Comparison of ENCODE assay signal across 8 cellular contexts in the genomic region with DNA sequence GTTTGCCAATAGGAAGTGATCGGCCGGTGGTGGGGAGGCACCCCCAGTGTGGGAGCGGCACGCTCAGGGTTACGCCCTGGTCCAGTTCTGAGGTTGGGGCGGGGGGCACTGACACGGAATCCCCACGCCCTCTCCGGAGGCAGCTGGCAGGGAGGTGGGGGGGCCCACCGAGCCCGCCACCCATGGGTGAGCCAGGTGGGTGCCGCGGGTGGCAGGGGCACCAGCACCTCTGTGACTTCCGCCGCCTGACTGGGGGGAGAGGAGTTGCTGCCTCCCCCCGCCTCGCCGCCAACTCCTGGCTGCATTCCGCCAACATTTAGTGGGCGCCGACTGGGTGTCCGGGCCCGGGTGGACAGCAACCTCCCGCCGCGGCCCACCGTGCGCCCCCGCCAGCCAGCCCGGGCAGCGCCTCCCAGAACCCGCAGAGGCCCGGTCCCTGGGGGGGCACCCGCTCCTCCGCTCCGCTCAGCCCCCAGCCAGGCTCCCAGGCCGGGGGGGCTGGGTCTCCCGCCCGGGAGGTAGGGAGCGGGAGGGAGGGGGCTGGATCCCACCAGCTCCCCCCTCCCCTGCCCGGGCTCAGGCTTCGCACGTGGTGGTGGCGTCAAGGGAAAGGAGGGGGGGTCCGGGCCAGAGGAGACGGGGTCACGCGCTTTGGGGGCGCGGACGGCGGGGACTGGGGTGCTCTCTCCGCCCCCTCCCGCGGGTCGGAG. TPM values are rescaled to one million over a fixed set of nuclear protein-coding genes. Genes with fewer than 3 reads are reported as not detected.
DNase-seq lines count a peak whose midpoint lies in the region; ATAC-seq and TF ChIP-seq lines count a peak whose summit lies in the region.

No MANE protein-coding gene starts in this region.

- peak; percentile 20 for TF ChIP-seq POLR2A in prostate gland (IDR thresholded peaks at IDR 0.05)

- H3K36me3 ChIP-seq in NT2/D1 (ENCODE audit: insufficient read depth, insufficient read length, low read length) (peaks cover 37% of the 10 kb centered on the region), right atrium auricular region (peaks cover 10% of the 10 kb centered on the region), prostate gland (no peaks in the 10 kb centered on the region)

- H3K27me3 ChIP-seq in NT2/D1 (ENCODE audit: insufficient read depth, insufficient read length) (peaks cover 26% of the 10 kb centered on the region), right atrium auricular region (no peaks in the 10 kb centered on the region), prostate gland (replicated peaks; ENCODE audit: insufficient read depth) (no peaks in the 10 kb centered on the region)

- in situ Hi-C loops in ACHN (cut with HindIII; ENCODE audit: low pct_ligation_motif_present, low pct_unique_long_range_greater_than_20kb, low sequenced_read_pairs): no loop called here

- H3K9me3 ChIP-seq in NT2/D1 (ENCODE audit: insufficient read depth, low read length): no peaks in the 10 kb centered on the region
- no peaks in the 10 kb centered on the region for H3K9me3 ChIP-seq in right atrium auricular region
- H3K9me3 ChIP-seq in prostate gland: no peaks in the 10 kb centered on the region

- TF ChIP-seq CTCF in right atrium auricular region (IDR thresholded peaks at IDR 0.05): no peak
- TF ChIP-seq CTCF in prostate gland (IDR thresholded peaks at IDR 0.05): no peak

- H3K4me3 ChIP-seq in NT2/D1 (ENCODE audit: insufficient read length, low read depth) (peak overlapping the region; percentile 84), right atrium auricular region (peak overlapping the region; percentile 68 to 84), prostate gland (peak overlapping the region; percentile 70 to 82)

- DNase-seq in ACHN: peak; percentile 41
- no peak for DNase-seq in NT2/D1 (ENCODE audit: low read depth, low spot score)
- peak in 43 of 56 donors; percentile 19 to 82 (median 54) for DNase-seq in amygdala (lab: John Stamatoyannopoulos, UW)
- DNase-seq in right atrium auricular region (ENCODE audit: low spot score): no peak
- peak; percentile 50 for DNase-seq in prostate gland (ENCODE audit: low spot score)
- DNase-seq in NK-92 (lab: John Stamatoyannopoulos, UW; ENCODE audit: unreplicated experiment): no peak
- no peak for DNase-seq in NCI-H1436 (lab: John Stamatoyannopoulos, UW)

- ATAC-seq in GM19035 (IDR thresholded peaks at IDR 0.05; ENCODE audit: unreplicated experiment): peak; percentile 4

- H3K27ac ChIP-seq in right atrium auricular region (peak overlapping the region; percentile 97 to 99), prostate gland (peak overlapping the region; percentile 98)

- H3K9ac ChIP-seq in NT2/D1 (ENCODE audit: insufficient read length, low read depth): peak overlapping the region; percentile 90

- intact Hi-C loops in prostate gland (cut with DNase I): loop anchor here (5.0 kb wide), 1 partner anchor 58 kb away; a partner anchor contains a TSS

- WGBS in prostate gland: under 1% methylated on average over 49 of the region's 56 CpGs

- H3K4me1 ChIP-seq in NT2/D1 (ENCODE audit: insufficient read depth, insufficient read length): peaks cover 37% of the 10 kb centered on the region
- H3K4me1 ChIP-seq in right atrium auricular region: peaks cover 0 to 60% of the 10 kb centered on the region in 2 donors
- H3K4me1 ChIP-seq in prostate gland (replicated peaks): peaks cover 45% of the 10 kb centered on the region

RNA-seq across cellular contexts. Expression of a gene that starts 2.0 kb away (rescaled TPM):
- total RNA-seq in right atrium auricular region (10 to 100 TPM; 33.8 to 50.0 TPM), prostate gland (10 to 100 TPM; 77.1 to 87.3 TPM)

RNA-seq across cellular contexts. Expression of a gene that starts 57.2 kb away (rescaled TPM):
- total RNA-seq in right atrium auricular region: 10 to 100 TPM; 10.9 to 11.4 TPM
- 10 to 100 TPM; 25.3 to 70.0 TPM for total RNA-seq in prostate gland

RNA-seq across cellular contexts. Expression of a gene that starts 59.2 kb away (rescaled TPM):
- total RNA-seq in right atrium auricular region (10 to 100 TPM; 82.2 to 97.4 TPM), prostate gland (100 to 1,000 TPM; 104 to 145 TPM)

Comparison
In these comparisons a context has a peak if more than half of its experiments do, and no peak if none do; other contexts are left out.
1. DNase-seq: peak in ACHN (single experiment), amygdala (43 of 56) and prostate gland (single experiment); none in NT2/D1 (single experiment), right atrium auricular region (single experiment), NK-92 (single experiment) and NCI-H1436 (single experiment).
2. Peak in every context shown above with its lines, with median percentiles within 50 percentile points of each other: H3K4me3 ChIP-seq.